Comparison of ENCODE assay signal across 8 cellular contexts in the genomic region with DNA sequence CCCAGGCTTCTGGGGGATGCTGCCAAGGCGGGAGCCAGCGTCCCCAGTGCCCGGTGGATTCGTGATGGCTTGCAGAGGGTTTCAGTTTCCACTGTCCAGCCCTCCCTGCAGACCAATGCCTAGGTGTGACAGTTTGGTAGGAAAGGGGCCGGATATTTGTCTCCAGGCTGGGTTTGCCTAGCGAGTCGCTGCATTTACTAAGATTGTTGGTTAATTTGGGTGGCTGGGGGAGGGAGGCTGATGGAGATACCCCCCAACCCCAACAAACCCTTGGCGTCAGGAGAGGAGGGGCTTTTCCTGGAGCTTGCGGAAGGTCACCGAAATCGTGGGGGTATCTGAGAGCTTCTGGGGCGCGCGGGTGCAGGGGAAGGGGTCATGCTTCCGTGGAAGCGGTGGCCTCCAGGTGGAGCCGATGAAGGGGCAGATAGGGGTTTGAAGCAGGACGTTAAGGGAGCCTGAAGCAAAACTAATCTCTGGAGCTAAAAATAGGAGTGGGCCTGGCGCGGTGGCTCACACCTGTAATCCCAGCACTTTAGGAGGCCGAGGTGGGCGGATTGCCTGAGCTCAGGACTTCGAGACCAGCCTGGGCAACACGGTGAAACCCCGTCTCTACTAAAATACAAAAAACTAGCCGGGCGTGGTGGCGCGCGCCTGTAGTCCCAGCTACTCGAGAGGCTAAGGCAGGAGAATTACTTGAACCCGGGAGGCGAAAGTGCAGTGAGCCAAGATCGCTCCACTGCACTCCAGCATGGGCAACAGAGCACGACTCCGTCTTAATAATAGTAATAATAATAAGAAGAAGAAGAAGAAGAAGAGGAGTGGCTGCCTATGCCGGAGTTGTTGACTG. TPM values are rescaled to one million over a fixed set of nuclear protein-coding genes. Genes with fewer than 3 reads are reported as not detected.
DNase-seq lines count a peak whose midpoint lies in the region; ATAC-seq, FAIRE-seq and TF ChIP-seq lines count a peak whose summit lies in the region.

No MANE protein-coding gene starts in this region.

- in situ Hi-C loops in brain microvascular endothelial cell (cut with HindIII; ENCODE audit: low pct_ligation_motif_present, low sequenced_read_pairs), result no loop called here

- no peak for FAIRE-seq in frontal cortex (lab: Jason Lieb, UNC)

- H3K4me1 Mint-ChIP-seq in activated CD8-positive, alpha-beta T cell treated with anti-CD3 and anti-CD28 coated beads for 36 hours (ENCODE audit: low read depth), result peaks cover 2% of the 10 kb centered on the region
- peaks cover 7% of the 10 kb centered on the region for H3K4me1 Mint-ChIP-seq in activated CD8-positive, alpha-beta T cell treated with anti-CD3 and anti-CD28 coated beads, Interleukin-2, amount 10 ng/mL, durations not matched to agents 7 days and 5 days (ENCODE audit: low read depth)

- H3K27ac Mint-ChIP-seq in activated CD8-positive, alpha-beta T cell treated with anti-CD3 and anti-CD28 coated beads for 36 hours, result no peak overlapping the region
- no peak overlapping the region for H3K27ac Mint-ChIP-seq in activated CD8-positive, alpha-beta T cell treated with anti-CD3 and anti-CD28 coated beads, Interleukin-2, amount 10 ng/mL, durations not matched to agents 7 days and 5 days

- TF ChIP-seq POLR2A in lower leg skin (IDR thresholded peaks at IDR 0.05), result no peak

- no peak for TF ChIP-seq CTCF in activated CD8-positive, alpha-beta T cell treated with anti-CD3 and anti-CD28 coated beads for 36 hours (IDR thresholded peaks at IDR 0.05)
- TF ChIP-seq CTCF in brain microvascular endothelial cell (IDR thresholded peaks at IDR 0.05; ENCODE audit: low read depth, low read length, missing control alignments), result peak; percentile 5
- TF ChIP-seq CTCF in lower leg skin (IDR thresholded peaks at IDR 0.05), result no peak
- no peak for TF ChIP-seq CTCF in tibial artery (IDR thresholded peaks at IDR 0.05)

- H3K4me3 Mint-ChIP-seq in activated CD8-positive, alpha-beta T cell treated with anti-CD3 and anti-CD28 coated beads for 36 hours, result peak overlapping the region; percentile 58
- no peak overlapping the region for H3K4me3 Mint-ChIP-seq in activated CD8-positive, alpha-beta T cell treated with anti-CD3 and anti-CD28 coated beads, Interleukin-2, amount 10 ng/mL, durations not matched to agents 7 days and 5 days

- peaks cover 0 to 49% (median 33%) of the 10 kb centered on the region in 4 donors for H3K4me1 ChIP-seq in tibial artery

- CTCF ChIA-PET in activated CD8-positive, alpha-beta T cell treated with anti-CD3 and anti-CD28 coated beads for 36 hours (lab: Charles Lee), result no interaction called here
- CTCF ChIA-PET in activated CD8-positive, alpha-beta T cell treated with anti-CD3 and anti-CD28 coated beads, Interleukin-2, amount 10 ng/mL, durations not matched to agents 7 days and 5 days (lab: Charles Lee), result no interaction called here

- H3K9me3 Mint-ChIP-seq in activated CD8-positive, alpha-beta T cell treated with anti-CD3 and anti-CD28 coated beads for 36 hours, result no peaks in the 10 kb centered on the region
- H3K9me3 Mint-ChIP-seq in activated CD8-positive, alpha-beta T cell treated with anti-CD3 and anti-CD28 coated beads, Interleukin-2, amount 10 ng/mL, durations not matched to agents 7 days and 5 days (ENCODE audit: insufficient read depth), result no peaks in the 10 kb centered on the region

- POLR2A ChIA-PET in activated CD8-positive, alpha-beta T cell treated with anti-CD3 and anti-CD28 coated beads for 36 hours (lab: Charles Lee), result no interaction called here
- POLR2A ChIA-PET in activated CD8-positive, alpha-beta T cell treated with anti-CD3 and anti-CD28 coated beads, Interleukin-2, amount 10 ng/mL, durations not matched to agents 7 days and 5 days (lab: Charles Lee), result no interaction called here

- H3K36me3 Mint-ChIP-seq in activated CD8-positive, alpha-beta T cell treated with anti-CD3 and anti-CD28 coated beads for 36 hours (ENCODE audit: low read depth), result no peaks in the 10 kb centered on the region
- H3K36me3 Mint-ChIP-seq in activated CD8-positive, alpha-beta T cell treated with anti-CD3 and anti-CD28 coated beads, Interleukin-2, amount 10 ng/mL, durations not matched to agents 7 days and 5 days (ENCODE audit: low read depth), result no peaks in the 10 kb centered on the region

- intact Hi-C loops in activated CD8-positive, alpha-beta T cell treated with anti-CD3 and anti-CD28 coated beads for 36 hours (cut with micrococcal nuclease), result no loop called here
- intact Hi-C loops in lower leg skin (cut with DNase I; ENCODE audit: low total_unique reads) (no loop called here), tibial artery (cut with DNase I; ENCODE audit: low total_unique reads) (no loop called here)

- no peak for DNase-seq in activated CD8-positive, alpha-beta T cell treated with anti-CD3 and anti-CD28 coated beads for 36 hours
- no peak for DNase-seq in activated CD8-positive, alpha-beta T cell treated with anti-CD3 and anti-CD28 coated beads, Interleukin-2, amount 10 ng/mL, durations not matched to agents 7 days and 5 days
- DNase-seq in brain microvascular endothelial cell (no peak), lower leg skin (ENCODE audit: low spot score in 2 of 2) (no peak), tibial artery (peak in 1 of 2 donors; percentile 69), frontal cortex (ENCODE audit: low spot score in 2 of 2) (no peak)

- H3K4me3 ChIP-seq in brain microvascular endothelial cell (ENCODE audit: low read depth, low read length) (peak overlapping the region; percentile 71), lower leg skin (ENCODE audit: low read depth, poor library complexity, severe bottlenecking) (peak overlapping the region; percentile 64), tibial artery (peak overlapping the region; percentile 93 to 100)

- peaks cover 37% of the 10 kb centered on the region for H3K27me3 Mint-ChIP-seq in activated CD8-positive, alpha-beta T cell treated with anti-CD3 and anti-CD28 coated beads for 36 hours
- H3K27me3 Mint-ChIP-seq in activated CD8-positive, alpha-beta T cell treated with anti-CD3 and anti-CD28 coated beads, Interleukin-2, amount 10 ng/mL, durations not matched to agents 7 days and 5 days (ENCODE audit: low read depth), result peaks cover 55% of the 10 kb centered on the region

- no peak for ATAC-seq in activated CD8-positive, alpha-beta T cell treated with anti-CD3 and anti-CD28 coated beads for 36 hours
- no peak for ATAC-seq in activated CD8-positive, alpha-beta T cell treated with anti-CD3 and anti-CD28 coated beads, Interleukin-2, amount 10 ng/mL, durations not matched to agents 7 days and 5 days
- ATAC-seq in GM18868 (IDR thresholded peaks at IDR 0.05; ENCODE audit: unreplicated experiment), result no peak
- no peak for ATAC-seq in HG03135 (IDR thresholded peaks at IDR 0.05; ENCODE audit: unreplicated experiment)

- H3K36me3 ChIP-seq in brain microvascular endothelial cell (replicated peaks) (peaks cover 3% of the 10 kb centered on the region), tibial artery (no peaks in the 10 kb centered on the region)

- H3K27me3 ChIP-seq in brain microvascular endothelial cell (replicated peaks), result no peaks in the 10 kb centered on the region
- no peaks in the 10 kb centered on the region for H3K27me3 ChIP-seq in tibial artery

- H3K9me3 ChIP-seq in tibial artery, result no peaks in the 10 kb centered on the region

- no peak overlapping the region for H3K27ac ChIP-seq in brain microvascular endothelial cell
- H3K27ac ChIP-seq in tibial artery, result peak overlapping the region; percentile 75 to 87

- WGBS in lower leg skin, 2 donors, result 50 to 53% methylated on average over 36 to 37 of the region's 37 CpGs

RNA-seq across cellular contexts. Expression of gene CDC42BPB, which starts 1.1 kb away (rescaled TPM):
- under 1 TPM; 0.72 to 0.96 TPM for total RNA-seq in activated CD8-positive, alpha-beta T cell treated with anti-CD3 and anti-CD28 coated beads for 36 hours
- total RNA-seq in activated CD8-positive, alpha-beta T cell treated with anti-CD3 and anti-CD28 coated beads, Interleukin-2, amount 10 ng/mL, durations not matched to agents 7 days and 5 days, result under 1 TPM; 0.13 to 0.16 TPM
- total RNA-seq in lower leg skin (100 to 1,000 TPM in 2 of 4 donors, 10 to 100 TPM in 2; 85.3 to 174 (median 101) TPM), frontal cortex (64.0 TPM)

RNA-seq across cellular contexts. Expression of gene LBHD2, which starts 25.6 kb away (rescaled TPM):
- total RNA-seq in activated CD8-positive, alpha-beta T cell treated with anti-CD3 and anti-CD28 coated beads for 36 hours, result not detected
- not detected for total RNA-seq in activated CD8-positive, alpha-beta T cell treated with anti-CD3 and anti-CD28 coated beads, Interleukin-2, amount 10 ng/mL, durations not matched to agents 7 days and 5 days
- not detected for total RNA-seq in lower leg skin
- total RNA-seq in frontal cortex, result not detected

RNA-seq across cellular contexts. Expression of gene EXOC3L4, which starts 36.1 kb away (rescaled TPM):
- not detected for total RNA-seq in activated CD8-positive, alpha-beta T cell treated with anti-CD3 and anti-CD28 coated beads for 36 hours
- total RNA-seq in activated CD8-positive, alpha-beta T cell treated with anti-CD3 and anti-CD28 coated beads, Interleukin-2, amount 10 ng/mL, durations not matched to agents 7 days and 5 days, result not detected
- total RNA-seq in lower leg skin (under 1 TPM in 2 of 4 donors, not detected in 2; 0.64 to 0.75 TPM), frontal cortex (0.82 TPM)

Comparison
In these comparisons a context has a peak if more than half of its experiments do, and no peak if none do; other contexts are left out.
1. RNA of gene CDC42BPB, which starts 1.1 kb away (total RNA-seq): 85.3 to 174 TPM in lower leg skin and 64.0 TPM in frontal cortex (single experiment); 0.72 to 0.96 TPM in activated CD8-positive, alpha-beta T cell treated with anti-CD3 and anti-CD28 coated beads for 36 hours and 0.13 to 0.16 TPM in activated CD8-positive, alpha-beta T cell treated with anti-CD3 and anti-CD28 coated beads, Interleukin-2, amount 10 ng/mL, durations not matched to agents 7 days and 5 days; every median in the first group is over 10 times any median in the second.
2. Peak in every context shown above with its lines, with median percentiles within 50 percentile points of each other: H3K4me3 ChIP-seq.